ENCODE assay signal across 9 cellular contexts in the genomic region with DNA sequence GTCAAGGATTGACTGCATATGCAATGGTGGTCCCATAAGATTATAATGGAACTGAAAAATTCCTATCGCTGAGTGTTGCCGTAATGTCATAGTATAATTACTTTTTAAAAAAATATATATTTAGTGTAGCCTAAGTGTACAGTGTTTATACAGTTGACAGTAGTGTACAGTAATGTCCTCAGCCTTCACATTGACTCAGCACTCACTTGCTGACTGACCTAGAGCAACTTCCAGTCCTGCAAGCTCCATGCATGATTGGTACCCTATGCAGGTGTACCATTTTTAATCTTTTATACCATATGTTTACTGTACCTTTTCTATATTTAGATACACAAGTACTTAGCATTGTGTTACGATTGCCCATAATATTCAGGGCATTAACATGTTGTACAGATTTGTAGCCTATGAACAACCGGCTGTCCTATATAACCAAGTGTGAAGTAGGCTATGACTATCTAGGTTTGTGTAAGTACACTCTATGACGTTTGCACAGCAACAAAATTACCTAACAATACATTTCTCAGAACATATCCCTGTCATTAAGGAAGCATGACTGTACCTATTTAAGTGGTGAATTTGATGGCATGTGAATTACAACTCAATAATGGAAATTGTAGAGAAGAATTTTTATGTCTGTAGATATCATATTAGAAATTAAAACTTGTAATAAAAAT.
"Had no signal": no experiment of that assay in that cellular context is flagged by ENCODE, and none has a peak within 500 bp of the region (broad histone marks: within the 10 kb centered on the region; RNA-seq: fewer than 3 reads in every experiment).

No MANE protein-coding gene starts in this region.

- DNase-seq: activated CD4-positive, alpha-beta memory T cell treated with anti-CD3 and anti-CD28 coated beads for 36 hours; activated effector memory CD4-positive, alpha-beta T cell treated with Interleukin-2 at 50 U/mL for 16 hours; amygdala; dorsolateral prefrontal cortex; left ventricle myocardium superior; mesendoderm; stimulated activated CD4-positive, alpha-beta T cell treated with anti-CD3 and anti-CD28 coated beads, Interleukin-12 subunit alpha, Interleukin-12 subunit beta, amount 100 ng/mL, for 4 hours had no signal

- H3K36me3 Mint-ChIP-seq: activated CD4-positive, alpha-beta memory T cell treated with anti-CD3 and anti-CD28 coated beads for 36 hours; activated naive CD8-positive, alpha-beta T cell had no signal

- H3K36me3 ChIP-seq: gastroesophageal sphincter had no signal

- H3K27ac Mint-ChIP-seq: activated CD4-positive, alpha-beta memory T cell treated with anti-CD3 and anti-CD28 coated beads for 36 hours had no signal

- H3K9me3 ChIP-seq: gastroesophageal sphincter had no signal

- H3K4me3 ChIP-seq: dorsolateral prefrontal cortex, gastroesophageal sphincter had no signal

- H3K27me3 ChIP-seq: dorsolateral prefrontal cortex, gastroesophageal sphincter had no signal

- H3K27ac ChIP-seq: gastroesophageal sphincter had no signal

- H3K9me3 Mint-ChIP-seq: activated CD4-positive, alpha-beta memory T cell treated with anti-CD3 and anti-CD28 coated beads for 36 hours had no signal

- ATAC-seq: gastroesophageal sphincter, left ventricle myocardium superior had no signal

- H3K4me3 Mint-ChIP-seq: activated CD4-positive, alpha-beta memory T cell treated with anti-CD3 and anti-CD28 coated beads for 36 hours had no signal

- H3K27me3 Mint-ChIP-seq: activated CD4-positive, alpha-beta memory T cell treated with anti-CD3 and anti-CD28 coated beads for 36 hours; activated naive CD8-positive, alpha-beta T cell had no signal
